In the genomic region with DNA sequence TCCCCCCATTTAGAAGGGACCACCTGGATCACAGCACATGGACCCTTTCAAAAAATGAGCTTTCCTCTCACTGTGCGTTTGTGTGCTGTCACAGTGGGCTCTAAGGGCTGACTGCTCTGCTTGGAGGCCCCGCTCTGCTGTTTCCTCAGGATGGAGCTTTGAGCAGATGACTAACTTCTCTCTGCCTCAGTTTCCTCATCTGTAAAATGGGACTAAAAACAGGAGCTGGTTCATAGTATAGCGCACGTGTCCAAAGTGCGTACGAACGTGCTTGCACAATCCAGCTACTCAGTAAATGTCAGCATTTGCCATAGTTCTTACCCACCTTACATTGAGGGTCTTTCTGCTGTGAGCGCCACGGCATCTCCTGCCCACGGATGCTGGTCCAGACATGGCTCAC, we compare ENCODE assay signal across 22 cellular contexts. TPM values are rescaled to one million over a fixed set of nuclear protein-coding genes. Genes with fewer than 3 reads are reported as not detected.
DNase-seq lines count a peak whose midpoint lies in the region; ATAC-seq, FAIRE-seq and TF ChIP-seq lines count a peak whose summit lies in the region.
"Had no signal": no experiment of that assay in that cellular context is flagged by ENCODE, and none has a peak within 500 bp of the region (broad histone marks: within the 10 kb centered on the region; RNA-seq: fewer than 3 reads in every experiment).

No MANE protein-coding gene starts in this region.

- H3K36me3 Mint-ChIP-seq in immature natural killer cell = peaks cover 37 to 50% (median 49%) of the 10 kb centered on the region in 3 donors
- peaks cover 27% of the 10 kb centered on the region for H3K36me3 Mint-ChIP-seq in natural killer cell treated with Interleukin-12 subunit alpha and Interleukin-12 subunit beta and Interleukin-15 and Interleukin-18, amount 100 ng/mL, for 72 hours

- DNase-seq in HepG2 (ENCODE audit: low spot score) = no peak
- DNase-seq in right lobe of liver = no peak
- no peak for DNase-seq in immature natural killer cell
- DNase-seq in natural killer cell treated with Interleukin-12 subunit alpha and Interleukin-12 subunit beta and Interleukin-15 and Interleukin-18, amount 100 ng/mL, for 72 hours (ENCODE audit: low spot score) = no peak
- DNase-seq in central memory CD4-positive, alpha-beta T cell = no peak
- no peak for DNase-seq in NCI-H526 (lab: John Stamatoyannopoulos, UW)
- DNase-seq: AML-193; Caco-2; Calu3; CD4-positive, alpha-beta T cell; CD8-positive, alpha-beta T cell; DND-41; GDM1 had no signal

- no peak for FAIRE-seq in HepG2 (lab: Jason Lieb, UNC)
- FAIRE-seq: A549, D721Med, GM12878, GM12892, GM18507 had no signal

- ATAC-seq in HepG2 = no peak
- no peak for ATAC-seq in right lobe of liver
- ATAC-seq in natural killer cell treated with Interleukin-12 subunit alpha and Interleukin-12 subunit beta and Interleukin-15 and Interleukin-18, amount 100 ng/mL, for 72 hours = no peak
- ATAC-seq: A549; CD8-positive, alpha-beta T cell; GM12878 had no signal

- H3K9me3 ChIP-seq in HepG2 (ENCODE audit: low read length) (no peaks in the 10 kb centered on the region), right lobe of liver (no peaks in the 10 kb centered on the region)
- H3K9me3 ChIP-seq: A549; BLaER1 treated with 17β-estradiol and CSF1 and Interleukin-3, amounts not matched to agents 10 nM and 100 nM; Caco-2 had no signal

- H3K27ac Mint-ChIP-seq in immature natural killer cell = peak overlapping the region in 5 of 6 donors; percentile 21 to 88 (median 79)
- H3K27ac Mint-ChIP-seq in natural killer cell treated with Interleukin-12 subunit alpha and Interleukin-12 subunit beta and Interleukin-15 and Interleukin-18, amount 100 ng/mL, for 72 hours = no peak overlapping the region
- H3K27ac Mint-ChIP-seq: B cell; CD8-positive, alpha-beta T cell had no signal

- H3K36me3 ChIP-seq in HepG2 (replicated peaks in 1 of 2; ENCODE audit: control insufficient read depth in 1 of 2, insufficient read depth in 2 of 2, low read length in 2 of 2) = peaks cover 13 to 50% of the 10 kb centered on the region in 2 experiments
- peaks cover 0 to 40% (median 7%) of the 10 kb centered on the region in 4 donors for H3K36me3 ChIP-seq in right lobe of liver

- in situ Hi-C loops in HepG2 (cut with HindIII; ENCODE audit: extremely low pct_ligation_motif_present, low pct_unique_long_range_greater_than_20kb) = no loop called here

- H3K9ac ChIP-seq in HepG2 (ENCODE audit: insufficient read depth, low read depth, low read length) = no peak overlapping the region
- H3K9ac ChIP-seq: BLaER1 treated with 17β-estradiol and CSF1 and Interleukin-3, amounts not matched to agents 10 nM and 100 nM had no signal

- intact Hi-C loops in HepG2 (cut with micrococcal nuclease; ENCODE audit: unreplicated experiment) (no loop called here), right lobe of liver (cut with DNase I) (no loop called here)

- TF ChIP-seq POLR2A in HepG2 (IDR thresholded peaks at IDR 0.05; ENCODE audit: insufficient read depth in 1 of 2, low read depth in 2 of 2, low read length in 2 of 2) (no peak), right lobe of liver (IDR thresholded peaks at IDR 0.05) (no peak)

- peaks cover 0 to 7% (median 0%) of the 10 kb centered on the region in 3 donors for H3K27me3 Mint-ChIP-seq in immature natural killer cell (ENCODE audit: low read depth in 3 of 3)
- no peaks in the 10 kb centered on the region for H3K27me3 Mint-ChIP-seq in natural killer cell treated with Interleukin-12 subunit alpha and Interleukin-12 subunit beta and Interleukin-15 and Interleukin-18, amount 100 ng/mL, for 72 hours
- H3K27me3 Mint-ChIP-seq: B cell; CD4-positive, alpha-beta T cell had no signal

- H3K27ac ChIP-seq in HepG2 (ENCODE audit: extremely low read length, insufficient read depth, low read length) (no peak overlapping the region), right lobe of liver (no peak overlapping the region)
- H3K27ac ChIP-seq: 22Rv1; A549; BLaER1 treated with 17β-estradiol and CSF1 and Interleukin-3, amounts not matched to agents 10 nM and 100 nM; C4-2B had no signal

- H3K4me2 ChIP-seq in HepG2 (ENCODE audit: low read depth, low read length) = no peak overlapping the region
- H3K4me2 ChIP-seq: A549 had no signal

- H4K20me1 ChIP-seq in HepG2 (ENCODE audit: insufficient read depth, low read length) = no peaks in the 10 kb centered on the region

- CTCF ChIA-PET in HepG2 (lab: Yijun Ruan, JAX; ENCODE audit: low intra/inter-chr PET ratio, low total read pairs) = no interaction called here

- TF ChIP-seq EP300 in HepG2 (IDR thresholded peaks at IDR 0.05; ENCODE audit: low read depth in 2 of 2, low read length in 2 of 2) (no peak), HepG2 (CRISPR knock-in tag; IDR thresholded peaks at IDR 0.05; ENCODE audit: borderline replicate concordance) (no peak)

- peak overlapping the region; percentile 67 to 81 (median 75) for H3K4me3 Mint-ChIP-seq in immature natural killer cell
- H3K4me3 Mint-ChIP-seq in natural killer cell treated with Interleukin-12 subunit alpha and Interleukin-12 subunit beta and Interleukin-15 and Interleukin-18, amount 100 ng/mL, for 72 hours = peak overlapping the region; percentile 15
- H3K4me3 Mint-ChIP-seq: B cell; CD4-positive, alpha-beta T cell; CD8-positive, alpha-beta T cell had no signal

- 99% methylated on average over 10 of the region's 10 CpGs for WGBS in HepG2 (ENCODE audit: low lambda C conversion rate)
- WGBS in right lobe of liver (ENCODE audit: insufficient coverage, low coverage, low lambda C conversion rate, missing lambda C conversion rate) = 97% methylated on average over 5 of the region's 10 CpGs

- no peaks in the 10 kb centered on the region for H3K9me3 Mint-ChIP-seq in immature natural killer cell
- no peaks in the 10 kb centered on the region for H3K9me3 Mint-ChIP-seq in natural killer cell treated with Interleukin-12 subunit alpha and Interleukin-12 subunit beta and Interleukin-15 and Interleukin-18, amount 100 ng/mL, for 72 hours
- H3K9me3 Mint-ChIP-seq: CD4-positive, alpha-beta T cell; CD8-positive, alpha-beta T cell had no signal

- TF ChIP-seq RAD21 in HepG2 (CRISPR knock-in tag; IDR thresholded peaks at IDR 0.05) = no peak

- TF ChIP-seq CTCF in HepG2 (CRISPR knock-in tag; IDR thresholded peaks at IDR 0.05) = no peak
- TF ChIP-seq CTCF in right lobe of liver (IDR thresholded peaks at IDR 0.05) = no peak

- H3K79me2 ChIP-seq in HepG2 (ENCODE audit: insufficient read depth, low read length) = no peaks in the 10 kb centered on the region

- POLR2A ChIA-PET in HepG2 (lab: Yijun Ruan, JAX) = no interaction called here

- no peak overlapping the region for H3K4me3 ChIP-seq in HepG2 (replicated peaks in 1 of 3; ENCODE audit: insufficient read depth in 1 of 3, low read depth in 2 of 3, low read length in 3 of 3)
- H3K4me3 ChIP-seq in right lobe of liver = no peak overlapping the region
- H3K4me3 ChIP-seq: A549; BLaER1 treated with 17β-estradiol and CSF1 and Interleukin-3, amounts not matched to agents 10 nM and 100 nM; GM12878 had no signal

- peaks cover 44 to 64% of the 10 kb centered on the region in 2 donors for H3K4me1 Mint-ChIP-seq in immature natural killer cell
- H3K4me1 Mint-ChIP-seq in natural killer cell treated with Interleukin-12 subunit alpha and Interleukin-12 subunit beta and Interleukin-15 and Interleukin-18, amount 100 ng/mL, for 72 hours (ENCODE audit: low read depth in 2 of 2) = peaks cover 34 to 36% of the 10 kb centered on the region in 2 donors

- H3K4me1 ChIP-seq in HepG2 (ENCODE audit: insufficient read depth, low read length) (no peaks in the 10 kb centered on the region), right lobe of liver (no peaks in the 10 kb centered on the region)
- H3K4me1 ChIP-seq: A549, Caco-2 had no signal

- no peaks in the 10 kb centered on the region; a peak in 1 of 5 replicates for H3K27me3 ChIP-seq in HepG2 (ENCODE audit: control insufficient read depth in 1 of 2, insufficient read depth in 2 of 2, low read length in 2 of 2)
- no peaks in the 10 kb centered on the region for H3K27me3 ChIP-seq in right lobe of liver
- H3K27me3 ChIP-seq: BLaER1 treated with 17β-estradiol and CSF1 and Interleukin-3, amounts not matched to agents 10 nM and 100 nM had no signal

- BruUV-seq in HepG2 (replicated peaks; lab: Mats Ljungman, UMichigan) = no TSS peak

- no peak overlapping the region for H2AFZ ChIP-seq in HepG2 (ENCODE audit: low read length)

RNA-seq across cellular contexts. Expression of gene DNAH10, which starts 12.7 kb away (rescaled TPM):
- total RNA-seq in HepG2 (2016; rRNA removed; fragmentation: Illumina TruSeq; extraction: Trizol) (0.02 and 0.06 TPM in 2 replicates), right lobe of liver (under 1 TPM in 5 of 6 experiments, not detected in 1; under 0.01 to 0.40 (median 0.16) TPM)
- under 0.01 and 0.09 TPM in 2 replicates for total RNA-seq in HepG2 (2016; cell fraction: cytosol; rRNA removed; fragmentation: Illumina TruSeq; extraction: Trizol; ENCODE audit: low read depth)
- total RNA-seq in HepG2 (2016; cell fraction: insoluble cytoplasmic fraction; rRNA removed; fragmentation: Illumina TruSeq; extraction: Trizol) = 0.04 and 0.10 TPM in 2 replicates
- total RNA-seq in HepG2 (2016; cell fraction: membrane; rRNA removed; fragmentation: Illumina TruSeq; extraction: Trizol) = 0.06 TPM in 1 of 2 replicates, not detected in the other
- total RNA-seq in HepG2 (2016; cell fraction: nucleus; rRNA removed; fragmentation: Illumina TruSeq; extraction: Trizol) = 0.03 and 0.31 TPM in 2 replicates
- polyA plus RNA-seq in HepG2 (2011; rRNA removed) (0.01 and 0.08 TPM in 2 replicates), immature natural killer cell (under 1 TPM; 0.02 to 0.24 (median 0.16) TPM)
- 0.01 and 0.04 TPM in 2 replicates for polyA plus RNA-seq in HepG2 (2011; cell fraction: cytosol; rRNA removed)
- 0.10 and 0.12 TPM in 2 replicates for polyA plus RNA-seq in HepG2 (2011; cell fraction: nucleus; rRNA removed)
- polyA plus RNA-seq in HepG2 (2012) = 0.08 and 0.23 TPM in 2 replicates
- polyA plus RNA-seq in HepG2 (2016; cell fraction: cytosol; fragmentation: Illumina TruSeq; extraction: Trizol; ENCODE audit: low read depth) = not detected in 2 replicates
- not detected in 2 replicates for polyA plus RNA-seq in HepG2 (2016; cell fraction: insoluble cytoplasmic fraction; fragmentation: Illumina TruSeq; extraction: Trizol; ENCODE audit: low read depth)
- not detected in 2 replicates for polyA plus RNA-seq in HepG2 (2016; cell fraction: membrane; fragmentation: Illumina TruSeq; extraction: Trizol; ENCODE audit: low read depth)
- not detected in 2 replicates for polyA plus RNA-seq in HepG2 (2016; cell fraction: nucleus; fragmentation: Illumina TruSeq; extraction: Trizol; ENCODE audit: insufficient read depth, low read depth)
- under 0.01 and 0.02 TPM in 2 replicates for polyA minus RNA-seq in HepG2 (2011; rRNA and poly(A)+ RNA removed; ENCODE audit: low replicate concordance)
- not detected in 2 replicates for polyA minus RNA-seq in HepG2 (2011; cell fraction: cytosol; rRNA and poly(A)+ RNA removed)
- under 0.01 and 0.25 TPM in 2 replicates for polyA minus RNA-seq in HepG2 (2011; cell fraction: nucleus; rRNA and poly(A)+ RNA removed)
- total RNA-seq in natural killer cell treated with Interleukin-12 subunit alpha and Interleukin-12 subunit beta and Interleukin-15 and Interleukin-18, amount 100 ng/mL, for 72 hours = under 1 TPM; 0.29 to 0.36 TPM

RNA-seq across cellular contexts. Expression of gene ATP6V0A2, which starts 37.2 kb away (rescaled TPM):
- total RNA-seq in HepG2 (2016; rRNA removed; fragmentation: Illumina TruSeq; extraction: Trizol) = 15.6 and 26.2 TPM in 2 replicates
- 2.6 and 4.1 TPM in 2 replicates for total RNA-seq in HepG2 (2016; cell fraction: cytosol; rRNA removed; fragmentation: Illumina TruSeq; extraction: Trizol; ENCODE audit: low read depth)
- 15.5 and 23.9 TPM in 2 replicates for total RNA-seq in HepG2 (2016; cell fraction: insoluble cytoplasmic fraction; rRNA removed; fragmentation: Illumina TruSeq; extraction: Trizol)
- total RNA-seq in HepG2 (2016; cell fraction: membrane; rRNA removed; fragmentation: Illumina TruSeq; extraction: Trizol) = 8.4 and 9.1 TPM in 2 replicates
- 23.2 and 27.6 TPM in 2 replicates for total RNA-seq in HepG2 (2016; cell fraction: nucleus; rRNA removed; fragmentation: Illumina TruSeq; extraction: Trizol)
- 17.7 and 18.2 TPM in 2 replicates for polyA plus RNA-seq in HepG2 (2011; rRNA removed)
- polyA plus RNA-seq in HepG2 (2011; cell fraction: cytosol; rRNA removed) = 7.1 and 10.2 TPM in 2 replicates
- 19.2 and 23.4 TPM in 2 replicates for polyA plus RNA-seq in HepG2 (2011; cell fraction: nucleus; rRNA removed)
- 8.7 and 11.1 TPM in 2 replicates for polyA plus RNA-seq in HepG2 (2012)
- 1.0 and 1.6 TPM in 2 replicates for polyA plus RNA-seq in HepG2 (2016; cell fraction: cytosol; fragmentation: Illumina TruSeq; extraction: Trizol; ENCODE audit: low read depth)
- polyA plus RNA-seq in HepG2 (2016; cell fraction: insoluble cytoplasmic fraction; fragmentation: Illumina TruSeq; extraction: Trizol; ENCODE audit: low read depth) = 9.6 and 10.7 TPM in 2 replicates
- polyA plus RNA-seq in HepG2 (2016; cell fraction: membrane; fragmentation: Illumina TruSeq; extraction: Trizol; ENCODE audit: low read depth) = 2.5 and 2.6 TPM in 2 replicates
- polyA plus RNA-seq in HepG2 (2016; cell fraction: nucleus; fragmentation: Illumina TruSeq; extraction: Trizol; ENCODE audit: insufficient read depth, low read depth) = 21.9 and 22.0 TPM in 2 replicates
- polyA minus RNA-seq in HepG2 (2011; rRNA and poly(A)+ RNA removed; ENCODE audit: low replicate concordance) = 48.3 and 119 TPM in 2 replicates
- polyA minus RNA-seq in HepG2 (2011; cell fraction: cytosol; rRNA and poly(A)+ RNA removed) = 10.5 and 14.0 TPM in 2 replicates
- 24.8 and 26.0 TPM in 2 replicates for polyA minus RNA-seq in HepG2 (2011; cell fraction: nucleus; rRNA and poly(A)+ RNA removed)
- 10 to 100 TPM in 3 of 6 experiments, 1 to 10 TPM in 3; 7.6 to 12.9 (median 10.1) TPM for total RNA-seq in right lobe of liver
- polyA plus RNA-seq in immature natural killer cell = 10 to 100 TPM; 19.3 to 27.7 (median 26.5) TPM
- total RNA-seq in natural killer cell treated with Interleukin-12 subunit alpha and Interleukin-12 subunit beta and Interleukin-15 and Interleukin-18, amount 100 ng/mL, for 72 hours = 10 to 100 TPM; 37.5 to 92.9 TPM

Comparison
In these comparisons a context has a peak if more than half of its experiments do, and no peak if none do; other contexts are left out.
1. H3K27ac Mint-ChIP-seq: peak in immature natural killer cell (5 of 6); none in natural killer cell treated with Interleukin-12 subunit alpha and Interleukin-12 subunit beta and Interleukin-15 and Interleukin-18, amount 100 ng/mL, for 72 hours (0 of 2).